Comparison of ENCODE assay signal across 13 cellular contexts in genomic region chr10:71708897-71709882, GRCh38. TPM values are rescaled to one million over a fixed set of nuclear protein-coding genes. Genes with fewer than 3 reads are reported as not detected.
DNase-seq lines count a peak whose midpoint lies in the region; ATAC-seq and TF ChIP-seq lines count a peak whose summit lies in the region.
"Had no signal": no experiment of that assay in that cellular context is flagged by ENCODE, and none has a peak within 500 bp of the region (broad histone marks: within the 10 kb centered on the region; RNA-seq: fewer than 3 reads in every experiment).

No MANE protein-coding gene starts in this region.

- H3K27ac Mint-ChIP-seq in activated naive CD8-positive, alpha-beta T cell, result peak overlapping the region; percentile 56
- no peak overlapping the region for H3K27ac Mint-ChIP-seq in activated naive CD8-positive, alpha-beta T cell treated with anti-CD3 and anti-CD28 coated beads, Interleukin-2, amount 50 U/mL, for 24 hours
- no peak overlapping the region for H3K27ac Mint-ChIP-seq in stimulated activated naive B cell treated with anti-CD40 and anti-IgM and Interleukin-4, amounts not matched to agents 10 μg/mL and 1 μg/mL and 100 μg/mL, for 72 hours

- TF ChIP-seq CTCF in epithelial cell of proximal tubule (conservative IDR thresholded peaks at IDR 0.05; ENCODE audit: low read depth, low read length), result peak; percentile 4

- no peak overlapping the region for H3K4me3 ChIP-seq in epithelial cell of proximal tubule (ENCODE audit: low read depth, low read length)
- H3K4me3 ChIP-seq: cardiac muscle cell, MG63 had no signal

- no peaks in the 10 kb centered on the region for H3K27me3 Mint-ChIP-seq in activated naive CD8-positive, alpha-beta T cell
- H3K27me3 Mint-ChIP-seq in activated naive CD8-positive, alpha-beta T cell treated with anti-CD3 and anti-CD28 coated beads, Interleukin-2, amount 50 U/mL, for 24 hours, result no peaks in the 10 kb centered on the region
- no peaks in the 10 kb centered on the region for H3K27me3 Mint-ChIP-seq in stimulated activated naive B cell treated with anti-CD40 and anti-IgM and Interleukin-4, amounts not matched to agents 10 μg/mL and 1 μg/mL and 100 μg/mL, for 72 hours

- no peaks in the 10 kb centered on the region for H3K9me3 Mint-ChIP-seq in activated naive CD8-positive, alpha-beta T cell (ENCODE audit: low read depth)
- no peaks in the 10 kb centered on the region for H3K9me3 Mint-ChIP-seq in activated naive CD8-positive, alpha-beta T cell treated with anti-CD3 and anti-CD28 coated beads, Interleukin-2, amount 50 U/mL, for 24 hours
- no peaks in the 10 kb centered on the region for H3K9me3 Mint-ChIP-seq in stimulated activated naive B cell treated with anti-CD40 and anti-IgM and Interleukin-4, amounts not matched to agents 10 μg/mL and 1 μg/mL and 100 μg/mL, for 72 hours

- H3K4me3 Mint-ChIP-seq in activated naive CD8-positive, alpha-beta T cell, result no peak overlapping the region
- H3K4me3 Mint-ChIP-seq in activated naive CD8-positive, alpha-beta T cell treated with anti-CD3 and anti-CD28 coated beads, Interleukin-2, amount 50 U/mL, for 24 hours, result no peak overlapping the region
- no peak overlapping the region for H3K4me3 Mint-ChIP-seq in stimulated activated naive B cell treated with anti-CD40 and anti-IgM and Interleukin-4, amounts not matched to agents 10 μg/mL and 1 μg/mL and 100 μg/mL, for 72 hours

- H3K4me1 Mint-ChIP-seq in activated naive CD8-positive, alpha-beta T cell (ENCODE audit: low read depth), result peaks cover 52% of the 10 kb centered on the region
- H3K4me1 Mint-ChIP-seq in activated naive CD8-positive, alpha-beta T cell treated with anti-CD3 and anti-CD28 coated beads, Interleukin-2, amount 50 U/mL, for 24 hours, result peaks cover 49% of the 10 kb centered on the region
- H3K4me1 Mint-ChIP-seq in stimulated activated naive B cell treated with anti-CD40 and anti-IgM and Interleukin-4, amounts not matched to agents 10 μg/mL and 1 μg/mL and 100 μg/mL, for 72 hours, result peaks cover 30 to 48% of the 10 kb centered on the region in 2 donors

- H3K36me3 Mint-ChIP-seq in activated naive CD8-positive, alpha-beta T cell, result no peaks in the 10 kb centered on the region
- H3K36me3 Mint-ChIP-seq in activated naive CD8-positive, alpha-beta T cell treated with anti-CD3 and anti-CD28 coated beads, Interleukin-2, amount 50 U/mL, for 24 hours (ENCODE audit: low read depth), result no peaks in the 10 kb centered on the region
- H3K36me3 Mint-ChIP-seq in stimulated activated naive B cell treated with anti-CD40 and anti-IgM and Interleukin-4, amounts not matched to agents 10 μg/mL and 1 μg/mL and 100 μg/mL, for 72 hours, result no peaks in the 10 kb centered on the region

- ATAC-seq in activated naive CD8-positive, alpha-beta T cell treated with anti-CD3 and anti-CD28 coated beads, Interleukin-2, amount 50 U/mL, for 24 hours, result no peak
- peak; percentile 48 to 50 for ATAC-seq in stimulated activated naive B cell treated with anti-CD40 and anti-IgM and Interleukin-4, amounts not matched to agents 10 μg/mL and 1 μg/mL and 100 μg/mL, for 72 hours (replicated peaks)
- ATAC-seq in GM18858 (IDR thresholded peaks at IDR 0.05; ENCODE audit: unreplicated experiment), result no peak

- no peak for DNase-seq in activated naive CD8-positive, alpha-beta T cell treated with anti-CD3 and anti-CD28 coated beads, Interleukin-2, amount 50 U/mL, for 24 hours
- DNase-seq in HT-29 (ENCODE audit: low spot score) (peak; percentile 36), epithelial cell of proximal tubule (ENCODE audit: low read depth) (no peak), NCI-H524 (lab: John Stamatoyannopoulos, UW) (no peak), germinal center (ENCODE audit: low spot score) (no peak)
- DNase-seq in stimulated activated naive B cell treated with anti-CD40 and anti-IgM and Interleukin-4, amounts not matched to agents 10 μg/mL and 1 μg/mL and 100 μg/mL, for 72 hours, result no peak
- DNase-seq: SHP77, T1000 had no signal

RNA-seq across cellular contexts. Expression of gene C10orf105, which starts 10.4 kb away (rescaled TPM):
- total RNA-seq in HT-29 (2014; rRNA removed; shearing (Covaris generic)), result 0.20 TPM in 1 of 2 replicates, not detected in the other
- not detected in 2 replicates for total RNA-seq in epithelial cell of proximal tubule
- total RNA-seq: NCI-H460 had no signal

Comparison
In these comparisons a context has a peak if more than half of its experiments do, and no peak if none do; other contexts are left out.
1. ATAC-seq: peak in stimulated activated naive B cell treated with anti-CD40 and anti-IgM and Interleukin-4, amounts not matched to agents 10 μg/mL and 1 μg/mL and 100 μg/mL, for 72 hours (2 of 2); none in activated naive CD8-positive, alpha-beta T cell treated with anti-CD3 and anti-CD28 coated beads, Interleukin-2, amount 50 U/mL, for 24 hours (single experiment) and GM18858 (single experiment).